18 cellular contexts compared by ENCODE assay signal in the genomic region with DNA sequence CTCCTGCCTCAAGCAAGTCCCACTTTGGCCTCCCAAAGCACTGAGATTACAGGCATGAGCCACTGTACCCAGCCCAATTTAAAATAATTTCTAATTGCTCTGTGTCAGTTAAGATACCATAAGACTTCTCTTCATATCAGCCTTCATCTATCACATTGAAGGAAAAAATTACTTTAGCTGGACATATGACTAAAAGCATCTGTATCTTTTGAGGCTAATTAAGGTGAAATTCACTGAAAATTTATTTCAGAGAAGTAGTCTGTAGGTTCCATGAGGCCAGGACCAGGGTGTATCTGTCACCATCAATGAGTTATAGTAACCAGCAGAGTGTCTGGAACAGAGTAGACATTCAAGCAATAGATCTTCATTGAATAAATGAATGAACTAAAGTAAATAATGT.
DNase-seq lines count a peak whose midpoint lies in the region; ATAC-seq and TF ChIP-seq lines count a peak whose summit lies in the region.
"Had no signal": no experiment of that assay in that cellular context is flagged by ENCODE, and none has a peak within 500 bp of the region (broad histone marks: within the 10 kb centered on the region; RNA-seq: fewer than 3 reads in every experiment).

No MANE protein-coding gene starts in this region.

- ATAC-seq in GM18909 (IDR thresholded peaks at IDR 0.05; ENCODE audit: poor library complexity, unreplicated experiment) (no peak), HG02870 (IDR thresholded peaks at IDR 0.05; ENCODE audit: unreplicated experiment) (no peak), aorta (ENCODE audit: low FRiP score) (no peak)
- ATAC-seq: GM12878 had no signal

- no peak for TF ChIP-seq CTCF in dorsolateral prefrontal cortex (IDR thresholded peaks at IDR 0.05 in 54 of 56, conservative IDR thresholded peaks at IDR 0.05 in 2 of 56; ENCODE audit: low read depth in 1 of 56, partially characterized antibody in 56 of 56)

- H3K4me1 ChIP-seq in aorta (ENCODE audit: control insufficient read depth in 1 of 2, insufficient read depth in 2 of 2, low read length in 2 of 2) = no peaks in the 10 kb centered on the region

- H3K4me3 ChIP-seq in dorsolateral prefrontal cortex = no peak overlapping the region
- no peak overlapping the region for H3K4me3 ChIP-seq in aorta (ENCODE audit: low read length in 2 of 2)
- H3K4me3 ChIP-seq: BLaER1 treated with 17β-estradiol and CSF1 and Interleukin-3, amounts not matched to agents 10 nM and 100 nM; GM12878; HAP-1 had no signal

- intact Hi-C loops in dorsolateral prefrontal cortex (cut with DNase I) = no loop called here
- intact Hi-C loops in aorta (cut with DNase I) = no loop called here

- peak; percentile 94 for DNase-seq in SK-N-DZ (ENCODE audit: low spot score)
- no peak for DNase-seq in dorsolateral prefrontal cortex
- DNase-seq in substantia nigra (lab: John Stamatoyannopoulos, UW) = no peak
- no peak for DNase-seq in amniotic stem cell (lab: John Stamatoyannopoulos, UW)
- no peak for DNase-seq in aorta
- DNase-seq: CD4-positive, alpha-beta T cell; CD8-positive, alpha-beta memory T cell; DMS 273 treated with DMSO at 0.1 percent for 48 hours; DMS79; EL; GDM1; GOT3; HFFc6 had no signal

- no peaks in the 10 kb centered on the region for H3K27me3 ChIP-seq in dorsolateral prefrontal cortex
- no peaks in the 10 kb centered on the region for H3K27me3 ChIP-seq in aorta (ENCODE audit: control insufficient read depth in 1 of 2, insufficient read depth in 2 of 2, low read length in 1 of 2)
- H3K27me3 ChIP-seq: BLaER1 treated with 17β-estradiol and CSF1 and Interleukin-3, amounts not matched to agents 10 nM and 100 nM had no signal

- H3K36me3 ChIP-seq in aorta (ENCODE audit: control insufficient read depth in 1 of 2, insufficient read depth in 2 of 2, low read length in 1 of 2) = no peaks in the 10 kb centered on the region
- H3K36me3 ChIP-seq: BLaER1 treated with 17β-estradiol and CSF1 and Interleukin-3, amounts not matched to agents 10 nM and 100 nM; HAP-1 had no signal

- no peaks in the 10 kb centered on the region for H3K9me3 ChIP-seq in aorta (ENCODE audit: control insufficient read depth, low read length)
- H3K9me3 ChIP-seq: HAP-1 had no signal

- H3K27ac ChIP-seq in dorsolateral prefrontal cortex (peak overlapping the region in 55 of 59 donors; percentile 1 to 99 (median 95)), substantia nigra (ENCODE audit: low read depth, low read length, poor library complexity, severe bottlenecking) (peak overlapping the region; percentile 97), aorta (ENCODE audit: low read depth in 1 of 2, low read length in 2 of 2) (no peak overlapping the region)
- H3K27ac ChIP-seq: BLaER1 treated with 17β-estradiol and CSF1 and Interleukin-3, amounts not matched to agents 10 nM and 100 nM had no signal

Comparison
In these comparisons a context has a peak if more than half of its experiments do, and no peak if none do; other contexts are left out.
1. H3K27ac ChIP-seq: peak in dorsolateral prefrontal cortex (55 of 59) and substantia nigra (single experiment); none in aorta (0 of 2).